Comparison of ENCODE assay signal across 10 cellular contexts in genomic region chr3:55746808-55747413, GRCh38.
DNase-seq lines count a peak whose midpoint lies in the region; ATAC-seq and TF ChIP-seq lines count a peak whose summit lies in the region.
"Had no signal": no experiment of that assay in that cellular context is flagged by ENCODE, and none has a peak within 500 bp of the region (broad histone marks: within the 10 kb centered on the region; RNA-seq: fewer than 3 reads in every experiment).

No MANE protein-coding gene starts in this region.

- no peaks in the 10 kb centered on the region for H3K27me3 Mint-ChIP-seq in WTC11 (ENCODE audit: low read depth)

- CTCF ChIA-PET in AG04449 (lab: Yijun Ruan, JAX) = interaction anchor here (0.7 to 5.2 kb wide), 32 partner anchors 9 to 1308 kb away, joined by 3 to 59 read pairs (median 3); no protein-coding TSS in a partner anchor
- CTCF ChIA-PET in WTC11 (lab: Charles Lee) = interaction anchor here (0.6 to 1.6 kb wide), 6 partner anchors 9 to 197 kb away, joined by 3 to 7 read pairs (median 3); no protein-coding TSS in a partner anchor

- TF ChIP-seq CTCF in AG04449 (IDR thresholded peaks at IDR 0.05; ENCODE audit: insufficient read depth, low read length, missing control alignments) (peak; percentile 12), GM12874 (IDR thresholded peaks at IDR 0.05; ENCODE audit: insufficient read depth, low read depth, low read length) (0 out of 2 replicates have a peak, but pooled peaks have one; percentile 16), WTC11 (IDR thresholded peaks at IDR 0.05) (0 out of 2 replicates have a peak, but pooled peaks have one; percentile 15)

- H3K4me3 Mint-ChIP-seq in WTC11 = no peak overlapping the region

- H3K27ac Mint-ChIP-seq in WTC11 = no peak overlapping the region

- no peak overlapping the region for H3K4me3 ChIP-seq in AG04449 (ENCODE audit: low read depth, low read length)
- H3K4me3 ChIP-seq: skin epidermis had no signal

- peaks cover 6% of the 10 kb centered on the region for H3K9me3 Mint-ChIP-seq in WTC11

- no peak for DNase-seq in AG04449 (ENCODE audit: low read depth, low spot score)
- DNase-seq in WTC11 (ENCODE audit: low spot score) = no peak
- DNase-seq in iris pigment epithelial cell (ENCODE audit: low read depth) = peak; percentile 17
- no peak for DNase-seq in occipital lobe (lab: John Stamatoyannopoulos, UW)
- DNase-seq in cortex of kidney (lab: John Stamatoyannopoulos, UW) = no peak
- DNase-seq: NCI-H774 had no signal

- peaks cover 8% of the 10 kb centered on the region for H3K4me1 Mint-ChIP-seq in WTC11

- ATAC-seq in WTC11 (no peak), HG02973 (IDR thresholded peaks at IDR 0.05; ENCODE audit: unreplicated experiment) (no peak), GM21786 (IDR thresholded peaks at IDR 0.05; ENCODE audit: unreplicated experiment) (no peak)

- no peaks in the 10 kb centered on the region; the same call in 1 of the 2 replicates for H3K36me3 Mint-ChIP-seq in WTC11

- POLR2A ChIA-PET in AG04449 (lab: Yijun Ruan, JAX) = no interaction called here
- POLR2A ChIA-PET in WTC11 (lab: Charles Lee) = no interaction called here

TF ChIP-seq in WTC11, 78 proteins besides CTCF, POLR2A, EP300 and RAD21:
- TF ChIP-seq MXD4 (CRISPR knock-in tag; IDR thresholded peaks at IDR 0.05; ENCODE audit: borderline replicate concordance) = no peak
- TF ChIP-seq ZNF425 (CRISPR knock-in tag; conservative IDR thresholded peaks at IDR 0.05) = no peak
- no peak for TF ChIP-seq EMX1 (CRISPR knock-in tag; IDR thresholded peaks at IDR 0.05)
- TF ChIP-seq SOX15 (CRISPR knock-in tag; IDR thresholded peaks at IDR 0.05) = no peak
- no peak for TF ChIP-seq ZNF671 (CRISPR knock-in tag; IDR thresholded peaks at IDR 0.05)
- no peak for TF ChIP-seq MLX (CRISPR knock-in tag; IDR thresholded peaks at IDR 0.05)
- no peak for TF ChIP-seq ATF6 (CRISPR knock-in tag; IDR thresholded peaks at IDR 0.05)
- no peak for TF ChIP-seq ZNF263 (CRISPR knock-in tag; IDR thresholded peaks at IDR 0.05; ENCODE audit: low read depth)
